ENCODE assay signal across 18 cellular contexts in genomic region chr11:72777755-72778278, GRCh38. TPM values are rescaled to one million over a fixed set of nuclear protein-coding genes. Genes with fewer than 3 reads are reported as not detected.
DNase-seq lines count a peak whose midpoint lies in the region; ATAC-seq and TF ChIP-seq lines count a peak whose summit lies in the region.
"Had no signal": no experiment of that assay in that cellular context is flagged by ENCODE, and none has a peak within 500 bp of the region (broad histone marks: within the 10 kb centered on the region; RNA-seq: fewer than 3 reads in every experiment).

No MANE protein-coding gene starts in this region.

- 77% methylated on average over 5 of the region's 5 CpGs for WGBS in mesenchymal stem cell

- no peak overlapping the region for H3K4me3 ChIP-seq in left ventricle myocardium inferior
- H3K4me3 ChIP-seq in dorsolateral prefrontal cortex = no peak overlapping the region
- H3K4me3 ChIP-seq in mesenchymal stem cell (ENCODE audit: insufficient read depth in 1 of 2, low read depth in 1 of 2, low read length in 2 of 2) = no peak overlapping the region
- H3K4me3 ChIP-seq: HAP-1, skin epidermis had no signal

- TF ChIP-seq CTCF in left ventricle myocardium inferior (IDR thresholded peaks at IDR 0.05; ENCODE audit: borderline replicate concordance) (no peak), dorsolateral prefrontal cortex (IDR thresholded peaks at IDR 0.05 in 54 of 56, conservative IDR thresholded peaks at IDR 0.05 in 2 of 56; ENCODE audit: low read depth in 1 of 56, partially characterized antibody in 56 of 56) (no peak), nephron (IDR thresholded peaks at IDR 0.05; ENCODE audit: unreplicated experiment in 3 of 3) (no peak)

- no peak overlapping the region for H3K18ac ChIP-seq in mesenchymal stem cell (ENCODE audit: low read depth in 1 of 2, low read length in 2 of 2)

- H2BK120ac ChIP-seq in mesenchymal stem cell (ENCODE audit: low read depth, low read length) = no peak overlapping the region

- H2AK5ac ChIP-seq in mesenchymal stem cell (ENCODE audit: low read length, severe bottlenecking) = no peak overlapping the region

- no peak overlapping the region for H2BK12ac ChIP-seq in mesenchymal stem cell (ENCODE audit: low read length in 2 of 2)

- H3K27me3 ChIP-seq in left ventricle myocardium inferior (ENCODE audit: low read depth) (no peaks in the 10 kb centered on the region), dorsolateral prefrontal cortex (no peaks in the 10 kb centered on the region), mesenchymal stem cell (ENCODE audit: control insufficient read depth in 1 of 2, insufficient read depth in 1 of 2, low read length in 2 of 2) (peaks cover 0 to 13% of the 10 kb centered on the region in 2 experiments)

- H3K9me3 Mint-ChIP-seq in nephron = no peaks in the 10 kb centered on the region
- H3K9me3 Mint-ChIP-seq: brain; stimulated activated naive B cell treated with anti-CD40 and anti-IgM and Interleukin-4, amounts not matched to agents 10 μg/mL and 1 μg/mL and 100 μg/mL, for 72 hours had no signal

- no peak overlapping the region for H3K27ac Mint-ChIP-seq in nephron
- H3K27ac Mint-ChIP-seq: activated CD8-positive, alpha-beta memory T cell treated with anti-CD3 and anti-CD28 coated beads, Interleukin-2, amount 10 ng/mL, durations not matched to agents 7 days and 5 days; brain; stimulated activated naive B cell treated with anti-CD40 and anti-IgM and Interleukin-4, amounts not matched to agents 10 μg/mL and 1 μg/mL and 100 μg/mL, for 72 hours had no signal

- H3K9me3 ChIP-seq in left ventricle myocardium inferior (replicated peaks) (no peaks in the 10 kb centered on the region), mesenchymal stem cell (ENCODE audit: control insufficient read depth, low read length) (no peaks in the 10 kb centered on the region)
- H3K9me3 ChIP-seq: HAP-1 had no signal

- no peaks in the 10 kb centered on the region for H3K36me3 Mint-ChIP-seq in nephron (ENCODE audit: low read depth)
- H3K36me3 Mint-ChIP-seq: activated CD8-positive, alpha-beta memory T cell treated with anti-CD3 and anti-CD28 coated beads, Interleukin-2, amount 10 ng/mL, durations not matched to agents 7 days and 5 days; brain had no signal

- no peak overlapping the region for H4K8ac ChIP-seq in mesenchymal stem cell (ENCODE audit: low read length)

- H3K9ac ChIP-seq in mesenchymal stem cell (ENCODE audit: low read length) = no peak overlapping the region

- H3K14ac ChIP-seq in mesenchymal stem cell (ENCODE audit: low read length in 2 of 2) = no peak overlapping the region

- no peak overlapping the region for H2BK5ac ChIP-seq in mesenchymal stem cell (ENCODE audit: low read depth, low read length, poor library complexity, severe bottlenecking)

- DNase-seq in left ventricle myocardium inferior = no peak
- no peak for DNase-seq in left ventricle myocardium superior
- DNase-seq in dorsolateral prefrontal cortex = peak in 1 of 10 donors; percentile 54
- no peak for DNase-seq in mesenchymal stem cell
- DNase-seq in SHP77 (lab: John Stamatoyannopoulos, UW) = no peak
- no peak for DNase-seq in T-helper 2 cell
- DNase-seq: activated CD4-positive, CD25-positive, alpha-beta regulatory T cell; activated CD8-positive, alpha-beta memory T cell treated with anti-CD3 and anti-CD28 coated beads, Interleukin-2, amount 10 ng/mL, durations not matched to agents 7 days and 5 days; activated naive CD4-positive, alpha-beta T cell; DMS 273 treated with DMSO at 0.1 percent for 48 hours; NCI-H2081 treated with DMSO at 0.1 percent for 48 hours; stimulated activated naive B cell treated with anti-CD40 and anti-IgM and Interleukin-4, amounts not matched to agents 10 μg/mL and 1 μg/mL and 100 μg/mL, for 72 hours had no signal

- peak overlapping the region; percentile 82 for H3K27ac ChIP-seq in left ventricle myocardium inferior (replicated peaks)
- peak overlapping the region in 57 of 59 donors; percentile 7 to 93 (median 79) for H3K27ac ChIP-seq in dorsolateral prefrontal cortex
- H3K27ac ChIP-seq in mesenchymal stem cell (ENCODE audit: low read length, poor library complexity, severe bottlenecking) = no peak overlapping the region
- H3K27ac ChIP-seq: RWPE1, skin epidermis had no signal

- peaks cover 9% of the 10 kb centered on the region for H3K27me3 Mint-ChIP-seq in nephron (ENCODE audit: low read depth)

- peak overlapping the region in 2 of 3 experiments; percentile 17 to 34 for H3K4me3 Mint-ChIP-seq in nephron
- H3K4me3 Mint-ChIP-seq: activated CD8-positive, alpha-beta memory T cell treated with anti-CD3 and anti-CD28 coated beads, Interleukin-2, amount 10 ng/mL, durations not matched to agents 7 days and 5 days; brain; stimulated activated naive B cell treated with anti-CD40 and anti-IgM and Interleukin-4, amounts not matched to agents 10 μg/mL and 1 μg/mL and 100 μg/mL, for 72 hours had no signal

- H3K36me3 ChIP-seq in left ventricle myocardium inferior = no peaks in the 10 kb centered on the region
- peaks cover 0 to 11% of the 10 kb centered on the region in 2 experiments for H3K36me3 ChIP-seq in mesenchymal stem cell (ENCODE audit: control insufficient read depth in 1 of 2, insufficient read depth in 2 of 2, low read depth in 1 of 2, low read length in 2 of 2)
- H3K36me3 ChIP-seq: HAP-1 had no signal

- no peak overlapping the region for H2AFZ ChIP-seq in mesenchymal stem cell (ENCODE audit: low read depth, low read length)

- no peak overlapping the region for H4K91ac ChIP-seq in mesenchymal stem cell (ENCODE audit: low read length)

- ATAC-seq in left ventricle myocardium superior (no peak), HG02870 (IDR thresholded peaks at IDR 0.05; ENCODE audit: unreplicated experiment) (no peak)
- ATAC-seq: activated CD8-positive, alpha-beta memory T cell treated with anti-CD3 and anti-CD28 coated beads, Interleukin-2, amount 10 ng/mL, durations not matched to agents 7 days and 5 days; stimulated activated naive B cell treated with anti-CD40 and anti-IgM and Interleukin-4, amounts not matched to agents 10 μg/mL and 1 μg/mL and 100 μg/mL, for 72 hours had no signal

- intact Hi-C loops in left ventricle myocardium inferior (cut with micrococcal nuclease) = no loop called here
- intact Hi-C loops in left ventricle myocardium superior (cut with micrococcal nuclease) = no loop called here
- intact Hi-C loops in dorsolateral prefrontal cortex (cut with DNase I) = loop anchor here in 1 of 2 donors (2.0 kb wide), 1 partner anchor 15 kb away; no protein-coding TSS in a partner anchor

- no peak overlapping the region for H2BK15ac ChIP-seq in mesenchymal stem cell (ENCODE audit: low read depth, poor library complexity, severe bottlenecking)

- no peaks in the 10 kb centered on the region for H3K79me1 ChIP-seq in mesenchymal stem cell (replicated peaks; ENCODE audit: low read length, poor library complexity, severe bottlenecking)

- no peak overlapping the region for H3K4me2 ChIP-seq in mesenchymal stem cell (ENCODE audit: low read length, poor library complexity, severe bottlenecking)

- H3K23ac ChIP-seq in mesenchymal stem cell (ENCODE audit: low read length in 2 of 2) = no peak overlapping the region

- peaks cover 49% of the 10 kb centered on the region for H3K4me1 Mint-ChIP-seq in nephron

- H3K4ac ChIP-seq in mesenchymal stem cell (ENCODE audit: low read depth in 1 of 2, low read length in 2 of 2) = no peak overlapping the region

- H3K4me1 ChIP-seq in left ventricle myocardium inferior = peaks cover 69% of the 10 kb centered on the region
- H3K4me1 ChIP-seq in mesenchymal stem cell (ENCODE audit: control insufficient read depth, insufficient read depth, low read depth, low read length) = peaks cover 65% of the 10 kb centered on the region
- H3K4me1 ChIP-seq: HAP-1 had no signal

RNA-seq across cellular contexts. Expression of gene STARD10, which starts 16.0 kb away (rescaled TPM):
- total RNA-seq in left ventricle myocardium inferior (93.6 TPM), left ventricle myocardium superior (102 TPM), dorsolateral prefrontal cortex (100 to 1,000 TPM in 2 of 120 experiments, 10 to 100 TPM in 118; 31.5 to 113 (median 51.1) TPM)
- 16.5 TPM for polyA plus RNA-seq in mesenchymal stem cell (2013, experiment 1 of 2)
- polyA plus RNA-seq in mesenchymal stem cell (2013, experiment 2 of 2) = 13.7 TPM

RNA-seq across cellular contexts. Expression of gene ARAP1, which starts 25.6 kb away (rescaled TPM):
- total RNA-seq in left ventricle myocardium inferior (51.9 TPM), left ventricle myocardium superior (58.9 TPM), dorsolateral prefrontal cortex (100 to 1,000 TPM in 8 of 120 experiments, 10 to 100 TPM in 112; 42.2 to 126 (median 68.6) TPM)
- polyA plus RNA-seq in mesenchymal stem cell (2013, experiment 1 of 2) = 26.6 TPM
- polyA plus RNA-seq in mesenchymal stem cell (2013, experiment 2 of 2) = 23.6 TPM

RNA-seq across cellular contexts. Expression of gene ATG16L2, which starts 36.4 kb away (rescaled TPM):
- total RNA-seq in left ventricle myocardium inferior = 14.4 TPM
- 16.3 TPM for total RNA-seq in left ventricle myocardium superior
- 10 to 100 TPM; 17.7 to 47.0 (median 30.9) TPM for total RNA-seq in dorsolateral prefrontal cortex
- polyA plus RNA-seq in mesenchymal stem cell (2013, experiment 1 of 2) = 12.0 TPM
- polyA plus RNA-seq in mesenchymal stem cell (2013, experiment 2 of 2) = 10.4 TPM
